ENCODE assay signal across 11 cellular contexts in genomic region chr9:33117816-33118215, GRCh38. TPM values are rescaled to one million over a fixed set of nuclear protein-coding genes. Genes with fewer than 3 reads are reported as not detected.
DNase-seq lines count a peak whose midpoint lies in the region; ATAC-seq and TF ChIP-seq lines count a peak whose summit lies in the region.
"Had no signal": no experiment of that assay in that cellular context is flagged by ENCODE, and none has a peak within 500 bp of the region (broad histone marks: within the 10 kb centered on the region; RNA-seq: fewer than 3 reads in every experiment).

No MANE protein-coding gene starts in this region.

- peaks cover 61% of the 10 kb centered on the region for H3K36me3 ChIP-seq in CD4-positive, CD25-positive, alpha-beta regulatory T cell (ENCODE audit: control insufficient read depth, insufficient read depth, low read length)
- no peaks in the 10 kb centered on the region for H3K36me3 ChIP-seq in KMS-11 (ENCODE audit: insufficient read depth)

- H3K27ac ChIP-seq in CD4-positive, CD25-positive, alpha-beta regulatory T cell (ENCODE audit: insufficient read depth, low read length, poor library complexity, severe bottlenecking), result no peak overlapping the region
- peak overlapping the region; percentile 46; the same call in 1 of the 2 replicates for H3K27ac ChIP-seq in KMS-11

- H3K4me1 ChIP-seq in CD4-positive, CD25-positive, alpha-beta regulatory T cell (ENCODE audit: control insufficient read depth, insufficient read depth, low read length, poor library complexity, severe bottlenecking), result peaks cover 9% of the 10 kb centered on the region
- peaks cover 26% of the 10 kb centered on the region for H3K4me1 ChIP-seq in KMS-11 (ENCODE audit: low read depth, poor library complexity, severe bottlenecking)

- H3K27me3 Mint-ChIP-seq in CD4-positive, CD25-positive, alpha-beta regulatory T cell, result no peaks in the 10 kb centered on the region
- H3K27me3 Mint-ChIP-seq in central memory CD8-positive, alpha-beta T cell, result no peaks in the 10 kb centered on the region
- no peaks in the 10 kb centered on the region for H3K27me3 Mint-ChIP-seq in nephron (ENCODE audit: low read depth)

- DNase-seq in CD4-positive, CD25-positive, alpha-beta regulatory T cell, result no peak
- DNase-seq in central memory CD8-positive, alpha-beta T cell (ENCODE audit: low spot score in 2 of 2), result no peak
- no peak for DNase-seq in cerebellar cortex (ENCODE audit: low spot score)
- no peak for DNase-seq in epidermal melanocyte (ENCODE audit: insufficient read length, low spot score)
- DNase-seq: mucosa of descending colon, NCI-H1105, retina had no signal

- H3K9ac ChIP-seq in KMS-11, result no peak overlapping the region

- no peaks in the 10 kb centered on the region for H3K9me3 Mint-ChIP-seq in CD4-positive, CD25-positive, alpha-beta regulatory T cell
- H3K9me3 Mint-ChIP-seq in central memory CD8-positive, alpha-beta T cell, result no peaks in the 10 kb centered on the region
- no peaks in the 10 kb centered on the region for H3K9me3 Mint-ChIP-seq in nephron

- peak overlapping the region in 2 of 3 donors; percentile 67 to 87 for H3K27ac Mint-ChIP-seq in CD4-positive, CD25-positive, alpha-beta regulatory T cell
- peak overlapping the region; percentile 62 for H3K27ac Mint-ChIP-seq in central memory CD8-positive, alpha-beta T cell (ENCODE audit: low read depth)
- H3K27ac Mint-ChIP-seq in nephron, result peak overlapping the region in 2 of 3 experiments; percentile 50 to 86

- H3K9me3 ChIP-seq in CD4-positive, CD25-positive, alpha-beta regulatory T cell (ENCODE audit: control insufficient read depth in 2 of 2, low read length in 2 of 2), result no peaks in the 10 kb centered on the region
- H3K9me3 ChIP-seq: mucosa of descending colon had no signal

- ATAC-seq in CD4-positive, CD25-positive, alpha-beta regulatory T cell (ENCODE audit: low read depth in 2 of 2), result no peak
- ATAC-seq in central memory CD8-positive, alpha-beta T cell (replicated peaks; ENCODE audit: extremely low read depth, poor library complexity, severe bottlenecking), result no peak
- no peak for ATAC-seq in HG02763 (IDR thresholded peaks at IDR 0.05; ENCODE audit: unreplicated experiment)
- no peak for ATAC-seq in HG03025 (IDR thresholded peaks at IDR 0.05; ENCODE audit: low FRiP score, unreplicated experiment)
- ATAC-seq: mucosa of descending colon had no signal

- H4K20me1 ChIP-seq in KMS-11 (ENCODE audit: insufficient read depth), result no peaks in the 10 kb centered on the region

- TF ChIP-seq CTCF in KMS-11 (conservative IDR thresholded peaks at IDR 0.05; ENCODE audit: low read depth, low read length) (no peak), nephron (IDR thresholded peaks at IDR 0.05; ENCODE audit: unreplicated experiment in 3 of 3) (no peak)

- H3K4me3 ChIP-seq in CD4-positive, CD25-positive, alpha-beta regulatory T cell (ENCODE audit: low read depth, low read length), result no peak overlapping the region
- H3K4me3 ChIP-seq in KMS-11 (IDR thresholded peaks at IDR 0.05; ENCODE audit: insufficient read depth, low read depth, low read length), result no peak overlapping the region
- H3K4me3 ChIP-seq: mucosa of descending colon had no signal

- H3K4me2 ChIP-seq in KMS-11, result peak overlapping the region; percentile 45; the same call in 1 of the 2 replicates

- peak overlapping the region in 1 of 4 donors; percentile 36 for H3K4me3 Mint-ChIP-seq in CD4-positive, CD25-positive, alpha-beta regulatory T cell
- H3K4me3 Mint-ChIP-seq in central memory CD8-positive, alpha-beta T cell, result no peak overlapping the region
- no peak overlapping the region for H3K4me3 Mint-ChIP-seq in nephron

- H3K4me1 Mint-ChIP-seq in CD4-positive, CD25-positive, alpha-beta regulatory T cell, result peaks cover 5 to 29% (median 17%) of the 10 kb centered on the region in 4 donors
- H3K4me1 Mint-ChIP-seq in central memory CD8-positive, alpha-beta T cell, result peaks cover 42% of the 10 kb centered on the region
- peaks cover 12% of the 10 kb centered on the region for H3K4me1 Mint-ChIP-seq in nephron

- no peaks in the 10 kb centered on the region for H3K27me3 ChIP-seq in CD4-positive, CD25-positive, alpha-beta regulatory T cell (ENCODE audit: control insufficient read depth, insufficient read depth, low read length)
- no peaks in the 10 kb centered on the region for H3K27me3 ChIP-seq in KMS-11 (ENCODE audit: insufficient read depth, low read depth)

- no peak overlapping the region for H2AFZ ChIP-seq in KMS-11 (ENCODE audit: low read depth)

- H3K36me3 Mint-ChIP-seq in CD4-positive, CD25-positive, alpha-beta regulatory T cell, result peaks cover 55% of the 10 kb centered on the region
- H3K36me3 Mint-ChIP-seq in central memory CD8-positive, alpha-beta T cell (ENCODE audit: insufficient read depth), result peaks cover 70% of the 10 kb centered on the region
- peaks cover 34% of the 10 kb centered on the region for H3K36me3 Mint-ChIP-seq in nephron (ENCODE audit: low read depth)

- H3K79me2 ChIP-seq in KMS-11 (ENCODE audit: insufficient read depth, low read depth), result no peaks in the 10 kb centered on the region

RNA-seq across cellular contexts. Expression of gene SMU1, which starts 41.3 kb away (rescaled TPM):
- 22.7 TPM for total RNA-seq in CD4-positive, CD25-positive, alpha-beta regulatory T cell
- 10 to 100 TPM; 23.7 to 27.9 (median 24.9) TPM for polyA plus RNA-seq in CD4-positive, CD25-positive, alpha-beta regulatory T cell

RNA-seq across cellular contexts. Expression of gene B4GALT1, which starts 49.3 kb away (rescaled TPM):
- 87.8 TPM for total RNA-seq in CD4-positive, CD25-positive, alpha-beta regulatory T cell
- 10 to 100 TPM; 18.8 to 21.7 (median 20.6) TPM for polyA plus RNA-seq in CD4-positive, CD25-positive, alpha-beta regulatory T cell
